Comparison of ENCODE assay signal across 8 cellular contexts in the genomic region with DNA sequence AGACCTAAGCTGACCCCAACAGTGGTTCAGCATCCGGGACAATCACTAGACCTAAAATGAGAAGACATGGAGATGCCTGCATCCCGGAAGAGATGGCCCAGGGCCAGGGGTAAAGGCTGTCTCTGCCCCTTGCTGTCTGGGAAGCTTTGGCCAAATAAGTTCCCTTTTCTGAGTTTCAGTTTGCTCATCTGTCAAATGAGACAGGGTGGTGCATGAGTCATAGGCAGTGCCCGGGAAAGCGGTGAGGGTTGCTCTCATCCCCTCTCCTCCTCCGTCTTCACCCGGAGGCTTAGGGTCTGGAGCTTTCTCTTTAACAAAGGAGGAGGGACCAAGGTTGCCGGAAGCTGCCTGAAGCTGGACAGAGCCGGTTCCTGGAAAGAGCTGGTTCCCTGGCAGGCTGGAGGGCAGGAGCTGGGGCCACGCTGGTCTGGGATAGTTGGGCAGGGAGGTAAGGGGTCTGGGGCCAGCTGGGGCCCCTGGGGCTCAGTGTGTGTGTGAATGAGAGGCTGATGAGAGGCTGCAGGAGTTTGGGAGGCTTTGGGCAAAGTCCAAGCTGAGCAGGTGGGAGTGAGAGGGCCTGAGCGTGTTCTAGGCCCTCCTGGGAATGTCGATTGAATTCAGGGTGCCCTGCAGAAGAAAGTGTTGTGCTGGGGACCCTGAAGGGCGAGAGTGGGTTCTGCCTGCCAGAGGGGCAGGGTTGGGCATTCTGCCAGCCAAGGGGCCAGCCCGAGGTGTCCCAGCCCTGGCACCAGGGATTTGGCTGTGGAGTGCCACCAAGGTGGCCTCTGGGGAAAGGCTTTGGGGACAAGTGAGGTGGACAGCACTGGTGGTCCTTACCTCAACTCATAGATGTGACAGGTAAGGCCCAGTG. TPM values are rescaled to one million over a fixed set of nuclear protein-coding genes. Genes with fewer than 3 reads are reported as not detected.
DNase-seq lines count a peak whose midpoint lies in the region; ATAC-seq and TF ChIP-seq lines count a peak whose summit lies in the region.

A gene with protein sequence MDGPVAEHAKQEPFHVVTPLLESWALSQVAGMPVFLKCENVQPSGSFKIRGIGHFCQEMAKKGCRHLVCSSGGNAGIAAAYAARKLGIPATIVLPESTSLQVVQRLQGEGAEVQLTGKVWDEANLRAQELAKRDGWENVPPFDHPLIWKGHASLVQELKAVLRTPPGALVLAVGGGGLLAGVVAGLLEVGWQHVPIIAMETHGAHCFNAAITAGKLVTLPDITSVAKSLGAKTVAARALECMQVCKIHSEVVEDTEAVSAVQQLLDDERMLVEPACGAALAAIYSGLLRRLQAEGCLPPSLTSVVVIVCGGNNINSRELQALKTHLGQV (plus strand): TSS at position 351 of the 871 bp plus-strand sequence. CDS start 5,603 bp downstream, outside the sequence.

- H3K9me3 Mint-ChIP-seq in activated B cell treated with CpG ODN at 0.5 μM for 24 hours, result no peaks in the 10 kb centered on the region
- no peaks in the 10 kb centered on the region for H3K9me3 Mint-ChIP-seq in neural crest cell

- H3K27me3 Mint-ChIP-seq in activated B cell treated with CpG ODN at 0.5 μM for 24 hours (peaks cover 14% of the 10 kb centered on the region), neural crest cell (ENCODE audit: low read depth) (peaks cover 12% of the 10 kb centered on the region)

- ATAC-seq in GM18508 (IDR thresholded peaks at IDR 0.05; ENCODE audit: insufficient read depth, unreplicated experiment) (peak; percentile 69), HG02840 (IDR thresholded peaks at IDR 0.05; ENCODE audit: low FRiP score, unreplicated experiment) (peak; percentile 62), activated B cell treated with CpG ODN at 0.5 μM for 24 hours (ENCODE audit: low read depth) (peak; percentile 92)

- H3K4me1 Mint-ChIP-seq in activated B cell treated with CpG ODN at 0.5 μM for 24 hours, result peaks cover 25% of the 10 kb centered on the region
- H3K4me1 Mint-ChIP-seq in neural crest cell, result peaks cover 12% of the 10 kb centered on the region

- intact Hi-C loops in activated B cell treated with CpG ODN at 0.5 μM for 24 hours (cut with micrococcal nuclease), result loop anchor here (1.0 to 2.0 kb wide), 2 partner anchors 63 to 88 kb away; a partner anchor contains a TSS

- TF ChIP-seq CTCF in AG09319 (IDR thresholded peaks at IDR 0.05; ENCODE audit: low read depth, low read length), result no peak
- no peak for TF ChIP-seq CTCF in activated B cell treated with CpG ODN at 0.5 μM for 24 hours (IDR thresholded peaks at IDR 0.05)
- TF ChIP-seq CTCF in fibroblast of villous mesenchyme (IDR thresholded peaks at IDR 0.05; ENCODE audit: insufficient read depth, low read depth, low read length), result no peak
- no peak for TF ChIP-seq CTCF in neural crest cell (conservative IDR thresholded peaks at IDR 0.05)

- DNase-seq in AG09319 (ENCODE audit: extremely low read depth, low read depth) (peak; percentile 38), NCI-H2029 (lab: John Stamatoyannopoulos, UW) (peak; percentile 88), activated B cell treated with CpG ODN at 0.5 μM for 24 hours (peak; percentile 41), fibroblast of villous mesenchyme (ENCODE audit: low read depth) (peak; percentile 75), neural crest cell (ENCODE audit: low read depth, low spot score) (peak; percentile 12)
- no peak for DNase-seq in central memory CD4-positive, alpha-beta T cell

- H3K36me3 Mint-ChIP-seq in activated B cell treated with CpG ODN at 0.5 μM for 24 hours (ENCODE audit: low read depth) (no peaks in the 10 kb centered on the region), neural crest cell (ENCODE audit: low read depth) (no peaks in the 10 kb centered on the region)

- H3K27ac Mint-ChIP-seq in activated B cell treated with CpG ODN at 0.5 μM for 24 hours, result peak within 1 kb of the TSS; percentile 68
- H3K27ac Mint-ChIP-seq in neural crest cell (ENCODE audit: unreplicated experiment), result peak within 1 kb of the TSS; percentile 95

- CTCF ChIA-PET in activated B cell treated with CpG ODN at 0.5 μM for 24 hours (lab: Charles Lee), result interaction anchor here (0.6 kb wide), 1 partner anchor 315 kb away, joined by 3 read pairs; no protein-coding TSS in a partner anchor

- H3K4me3 Mint-ChIP-seq in activated B cell treated with CpG ODN at 0.5 μM for 24 hours (peak within 1 kb of the TSS; percentile 67), neural crest cell (peak within 1 kb of the TSS; percentile 88)

- peak within 1 kb of the TSS; percentile 64 for H3K4me3 ChIP-seq in fibroblast of villous mesenchyme (ENCODE audit: low read depth, low read length)

- POLR2A ChIA-PET in activated B cell treated with CpG ODN at 0.5 μM for 24 hours (lab: Charles Lee), result interaction anchor here (0.7 to 1.0 kb wide), 4 partner anchors 38 to 214 kb away, joined by 3 to 6 read pairs (median 3); no protein-coding TSS in a partner anchor

RNA-seq across cellular contexts. Expression of the gene that starts here (rescaled TPM):
- total RNA-seq in activated B cell treated with CpG ODN at 0.5 μM for 24 hours (0.20 and 1.2 TPM in 2 replicates), fibroblast of villous mesenchyme (3.5 and 5.2 TPM in 2 replicates), neural crest cell (1.5 and 3.3 TPM in 2 replicates)
